In genomic region chr6:161281092-161281491, GRCh38 we compare ENCODE assay signal across 39 cellular contexts.
"Had no signal": no experiment of that assay in that cellular context is flagged by ENCODE, and none has a peak within 500 bp of the region (broad histone marks: within the 10 kb centered on the region; RNA-seq: fewer than 3 reads in every experiment).

No MANE protein-coding gene starts in this region.

- ATAC-seq: activated naive CD4-positive, alpha-beta T cell treated with anti-CD3 and anti-CD28 coated beads, Interleukin-2, amount 50 U/mL, for 72 hours; activated naive CD8-positive, alpha-beta T cell treated with anti-CD3 and anti-CD28 coated beads, Interleukin-2, amount 50 U/mL, for 24 hours; activated T-cell treated with anti-CD3 and anti-CD28 coated beads, Interleukin-2, amount 50 U/mL, for 4 hours; activated T-cell treated with anti-CD3 and anti-CD28 coated beads, Interleukin-2, amount 50 U/mL, for 72 hours; activated T-helper 17 cell treated with anti-CD3 and anti-CD28 coated beads, Interleukin-2, amount 50 U/mL, for 72 hours; body of pancreas had no signal

- H3K27me3 ChIP-seq: adrenal gland, ascending aorta, body of pancreas, brain microvascular endothelial cell, breast epithelium, cardiac muscle cell had no signal

- H3K36me3 ChIP-seq: adrenal gland, ascending aorta, brain microvascular endothelial cell, breast epithelium, cardiac muscle cell had no signal

- H3K27ac ChIP-seq: adrenal gland, ascending aorta, body of pancreas, brain microvascular endothelial cell, breast epithelium, cardiac muscle cell had no signal

- H3K4me3 Mint-ChIP-seq: activated naive CD4-positive, alpha-beta T cell treated with anti-CD3 and anti-CD28 coated beads for 36 hours; activated naive CD4-positive, alpha-beta T cell treated with anti-CD3 and anti-CD28 coated beads, Interleukin-2, amount 10 ng/mL, durations not matched to agents 7 days and 5 days; activated naive CD4-positive, alpha-beta T cell treated with anti-CD3 and anti-CD28 coated beads, Interleukin-2, amount 50 U/mL, for 24 hours; activated naive CD8-positive, alpha-beta T cell; activated naive CD8-positive, alpha-beta T cell treated with anti-CD3 and anti-CD28 coated beads for 36 hours; activated naive CD8-positive, alpha-beta T cell treated with anti-CD3 and anti-CD28 coated beads, Interleukin-2, amount 10 ng/mL, durations not matched to agents 7 days and 5 days; activated naive CD8-positive, alpha-beta T cell treated with anti-CD3 and anti-CD28 coated beads, Interleukin-2, amount 50 U/mL, for 24 hours; activated T-cell treated with anti-CD3 and anti-CD28 coated beads, Interleukin-2, amount 50 U/mL, for 24 hours; activated T-cell treated with anti-CD3 and anti-CD28 coated beads, Interleukin-2, amount 50 U/mL, for 4 hours; activated T-cell treated with anti-CD3 and anti-CD28 coated beads, Interleukin-2, amount 50 U/mL, for 72 hours; activated T-helper 1 cell treated with anti-CD3 and anti-CD28 coated beads, Interleukin-12 subunit alpha, Interleukin-12 subunit beta, Interleukin-2, Interleukin-4 antibody, amounts not matched to agents 30 ng/mL and 10 ng/mL and 1 ng/mL, durations not matched to agents 14 hours and 24 hours and 36 hours; activated T-helper 17 cell treated with anti-CD3 and anti-CD28 coated beads, Interleukin-2, amount 50 U/mL, for 72 hours; brain; central memory CD8-positive, alpha-beta T cell had no signal

- H3K27me3 Mint-ChIP-seq: activated naive CD4-positive, alpha-beta T cell treated with anti-CD3 and anti-CD28 coated beads, Interleukin-2, amount 50 U/mL, for 24 hours; brain had no signal

- H3K4me1 ChIP-seq: adrenal gland, ascending aorta, body of pancreas, breast epithelium had no signal

- H3K4me3 ChIP-seq: adrenal gland, ascending aorta, body of pancreas, breast epithelium, cardiac muscle cell had no signal

- DNase-seq: activated effector memory CD4-positive, alpha-beta T cell treated with anti-CD3 and anti-CD28 coated beads, Interleukin-2, amount 50 U/mL, for 16 hours; activated effector memory CD4-positive, alpha-beta T cell treated with Interleukin-2 at 50 U/mL for 16 hours; activated gamma-delta T cell; activated gamma-delta T cell treated with Interleukin-2 at 50 U/mL for 16 hours; activated naive CD4-positive, alpha-beta T cell; activated naive CD4-positive, alpha-beta T cell treated with anti-CD3 and anti-CD28 coated beads for 36 hours; activated naive CD4-positive, alpha-beta T cell treated with anti-CD3 and anti-CD28 coated beads, Interleukin-2, amount 10 ng/mL, durations not matched to agents 7 days and 5 days; activated naive CD4-positive, alpha-beta T cell treated with anti-CD3 and anti-CD28 coated beads, Interleukin-2, amount 50 U/mL, for 16 hours; activated naive CD4-positive, alpha-beta T cell treated with Interleukin-2 at 50 U/mL for 16 hours; activated naive CD8-positive, alpha-beta T cell treated with anti-CD3 and anti-CD28 coated beads for 36 hours; activated naive CD8-positive, alpha-beta T cell treated with anti-CD3 and anti-CD28 coated beads, Interleukin-2, amount 10 ng/mL, durations not matched to agents 7 days and 5 days; activated naive CD8-positive, alpha-beta T cell treated with anti-CD3 and anti-CD28 coated beads, Interleukin-2, amount 50 U/mL, for 24 hours; activated T-cell treated with anti-CD3 and anti-CD28 coated beads, Interleukin-2, amount 50 U/mL, for 24 hours; activated T-cell treated with anti-CD3 and anti-CD28 coated beads, Interleukin-2, amount 50 U/mL, for 4 hours; activated T-cell treated with anti-CD3 and anti-CD28 coated beads, Interleukin-2, amount 50 U/mL, for 48 hours; activated T-cell treated with anti-CD3 and anti-CD28 coated beads, Interleukin-2, amount 50 U/mL, for 72 hours; adrenal gland; amniotic stem cell; amygdala; anterior cingulate cortex; aorta; body of pancreas; brain microvascular endothelial cell; caudate nucleus; central memory CD4-positive, alpha-beta T cell; cerebellar nuclear complex had no signal

- H3K36me3 Mint-ChIP-seq: activated naive CD4-positive, alpha-beta T cell treated with anti-CD3 and anti-CD28 coated beads, Interleukin-2, amount 10 ng/mL, durations not matched to agents 7 days and 5 days; activated naive CD8-positive, alpha-beta T cell; activated naive CD8-positive, alpha-beta T cell treated with anti-CD3 and anti-CD28 coated beads for 36 hours; activated naive CD8-positive, alpha-beta T cell treated with anti-CD3 and anti-CD28 coated beads, Interleukin-2, amount 10 ng/mL, durations not matched to agents 7 days and 5 days; brain had no signal

- H3K9me3 ChIP-seq: adrenal gland, ascending aorta, body of pancreas had no signal

- H3K27ac Mint-ChIP-seq: activated naive CD4-positive, alpha-beta T cell treated with anti-CD3 and anti-CD28 coated beads for 36 hours; activated naive CD4-positive, alpha-beta T cell treated with anti-CD3 and anti-CD28 coated beads, Interleukin-2, amount 10 ng/mL, durations not matched to agents 7 days and 5 days; activated naive CD4-positive, alpha-beta T cell treated with anti-CD3 and anti-CD28 coated beads, Interleukin-2, amount 50 U/mL, for 24 hours; activated naive CD4-positive, alpha-beta T cell treated with anti-CD3 and anti-CD28 coated beads, Interleukin-2, amount 50 U/mL, for 72 hours; activated naive CD8-positive, alpha-beta T cell; activated naive CD8-positive, alpha-beta T cell treated with anti-CD3 and anti-CD28 coated beads for 36 hours; activated naive CD8-positive, alpha-beta T cell treated with anti-CD3 and anti-CD28 coated beads, Interleukin-2, amount 10 ng/mL, durations not matched to agents 7 days and 5 days; activated naive CD8-positive, alpha-beta T cell treated with anti-CD3 and anti-CD28 coated beads, Interleukin-2, amount 50 U/mL, for 24 hours; activated T-cell treated with anti-CD3 and anti-CD28 coated beads, Interleukin-2, amount 50 U/mL, for 24 hours; activated T-cell treated with anti-CD3 and anti-CD28 coated beads, Interleukin-2, amount 50 U/mL, for 72 hours; activated T-helper 1 cell treated with anti-CD3 and anti-CD28 coated beads, Interleukin-12 subunit alpha, Interleukin-12 subunit beta, Interleukin-2, Interleukin-4 antibody, amounts not matched to agents 30 ng/mL and 10 ng/mL and 1 ng/mL, durations not matched to agents 14 hours and 24 hours and 36 hours; activated T-helper 17 cell treated with anti-CD3 and anti-CD28 coated beads, Interleukin-2, amount 50 U/mL, for 72 hours; activated T-helper 2 cell treated with anti-CD3 and anti-CD28 coated beads, Interferon-gamma antibody, Interleukin-2, Interleukin-4, amounts not matched to agents 10 μg/mL and 5 μg/mL and 100 μg/mL, durations not matched to agents 14 hours and 24 hours and 36 hours; brain had no signal

- FAIRE-seq: astrocyte, bronchial epithelial cell had no signal

- H3K9me3 Mint-ChIP-seq: activated naive CD8-positive, alpha-beta T cell treated with anti-CD3 and anti-CD28 coated beads, Interleukin-2, amount 10 ng/mL, durations not matched to agents 7 days and 5 days; activated T-helper 1 cell treated with anti-CD3 and anti-CD28 coated beads, Interleukin-12 subunit alpha, Interleukin-12 subunit beta, Interleukin-2, Interleukin-4 antibody, amounts not matched to agents 30 ng/mL and 10 ng/mL and 1 ng/mL, durations not matched to agents 14 hours and 24 hours and 36 hours had no signal

- H3K4me1 Mint-ChIP-seq: activated naive CD4-positive, alpha-beta T cell treated with anti-CD3 and anti-CD28 coated beads, Interleukin-2, amount 50 U/mL, for 24 hours; activated naive CD8-positive, alpha-beta T cell treated with anti-CD3 and anti-CD28 coated beads for 36 hours; activated naive CD8-positive, alpha-beta T cell treated with anti-CD3 and anti-CD28 coated beads, Interleukin-2, amount 50 U/mL, for 24 hours; activated T-helper 17 cell treated with anti-CD3 and anti-CD28 coated beads, Interleukin-2, amount 50 U/mL, for 72 hours; brain; central memory CD8-positive, alpha-beta T cell had no signal
